ENCODE assay signal across 29 cellular contexts in the genomic region with DNA sequence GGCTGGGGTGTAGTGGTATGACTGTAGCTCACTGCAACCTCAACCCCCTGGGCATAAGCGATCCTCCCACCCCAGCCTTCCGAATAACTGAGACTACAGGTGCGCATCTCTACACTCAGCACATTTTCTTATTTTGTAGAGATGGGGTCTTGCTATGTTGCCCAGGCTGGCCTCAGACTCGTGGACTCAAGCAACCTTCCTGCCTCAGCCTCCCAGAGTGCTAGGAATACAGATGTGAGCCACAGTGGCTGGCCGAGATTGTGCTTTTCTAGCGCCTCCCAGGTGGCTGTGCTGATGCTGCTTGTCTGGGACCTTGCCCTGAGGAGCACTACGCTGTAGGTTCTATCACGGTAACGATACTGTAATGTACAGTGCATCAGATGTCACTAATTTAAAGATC.
"Had no signal": no experiment of that assay in that cellular context is flagged by ENCODE, and none has a peak within 500 bp of the region (broad histone marks: within the 10 kb centered on the region; RNA-seq: fewer than 3 reads in every experiment).

No MANE protein-coding gene starts in this region.

- DNase-seq: colonic mucosa; cortex of kidney; dermis blood vessel endothelial cell; effector CD4-positive, alpha-beta T cell; effector CD8-positive, alpha-beta T cell; effector memory CD4-positive, alpha-beta T cell; effector memory CD8-positive, alpha-beta T cell; endodermal cell; erythroblast; esophagus squamous epithelium; foreskin fibroblast; foreskin keratinocyte; foreskin melanocyte; gastrocnemius medialis; glutamatergic neuron; head of caudate nucleus; heart left ventricle; heart right ventricle had no signal

- H3K27ac ChIP-seq: colonic mucosa, coronary artery, epithelial cell of prostate, esophagus muscularis mucosa, esophagus squamous epithelium, foreskin keratinocyte, gastrocnemius medialis, gastroesophageal sphincter, heart left ventricle, heart right ventricle, hepatocyte had no signal

- H3K4me3 Mint-ChIP-seq: dendritic cell treated with granulocyte-macrophage colony-stimulating factor and Interleukin-4, amounts not matched to agents 40 ng/mL and 50 ng/mL, for 4 days; effector memory CD8-positive, alpha-beta T cell; endodermal cell had no signal

- H3K27ac Mint-ChIP-seq: dendritic cell treated with granulocyte-macrophage colony-stimulating factor and Interleukin-4, amounts not matched to agents 40 ng/mL and 50 ng/mL, for 4 days; effector memory CD8-positive, alpha-beta T cell; endodermal cell had no signal

- H3K27me3 ChIP-seq: colonic mucosa, dorsolateral prefrontal cortex, esophagus muscularis mucosa, esophagus squamous epithelium, foreskin keratinocyte, gastrocnemius medialis, gastroesophageal sphincter, heart left ventricle, heart right ventricle, hepatocyte had no signal

- H2AFZ ChIP-seq: hepatocyte had no signal

- H3K4me3 ChIP-seq: colonic mucosa, coronary artery, dorsolateral prefrontal cortex, esophagus muscularis mucosa, esophagus squamous epithelium, gastrocnemius medialis, gastroesophageal sphincter, heart left ventricle, heart right ventricle, hepatocyte had no signal

- H3K36me3 ChIP-seq: colonic mucosa, esophagus muscularis mucosa, esophagus squamous epithelium, gastrocnemius medialis, gastroesophageal sphincter, heart left ventricle, heart right ventricle had no signal

- H3K4me2 ChIP-seq: hepatocyte had no signal

- FAIRE-seq: endometrium, endothelial cell of umbilical vein, frontal cortex had no signal

- H3K9me3 Mint-ChIP-seq: dendritic cell treated with granulocyte-macrophage colony-stimulating factor and Interleukin-4, amounts not matched to agents 40 ng/mL and 50 ng/mL, for 4 days; effector memory CD8-positive, alpha-beta T cell; endodermal cell had no signal

- H3K4me1 ChIP-seq: colonic mucosa, esophagus squamous epithelium, foreskin keratinocyte had no signal

- H3K9me3 ChIP-seq: colonic mucosa, esophagus muscularis mucosa, esophagus squamous epithelium, gastrocnemius medialis, gastroesophageal sphincter, heart left ventricle, heart right ventricle had no signal

- ATAC-seq: effector memory CD8-positive, alpha-beta T cell; esophagus mucosa; foreskin keratinocyte; gastrocnemius medialis; gastroesophageal sphincter; heart left ventricle; heart right ventricle had no signal
